In genomic region chr12:105279460-105280056, GRCh38 we compare ENCODE assay signal across 8 cellular contexts. TPM values are rescaled to one million over a fixed set of nuclear protein-coding genes. Genes with fewer than 3 reads are reported as not detected.
DNase-seq lines count a peak whose midpoint lies in the region; ATAC-seq and TF ChIP-seq lines count a peak whose summit lies in the region.

No MANE protein-coding gene starts in this region.

- H4K8ac ChIP-seq in mesendoderm (ENCODE audit: low read depth, low read length), result no peak overlapping the region

- no peaks in the 10 kb centered on the region for H3K79me1 ChIP-seq in mesendoderm (ENCODE audit: low read length)

- no peak overlapping the region for H2AK5ac ChIP-seq in mesendoderm (ENCODE audit: low read length)

- H3K36me3 Mint-ChIP-seq in CD4-positive, alpha-beta T cell (ENCODE audit: low read depth), result no peaks in the 10 kb centered on the region
- H3K36me3 Mint-ChIP-seq in T-helper 2 cell treated with Interferon-gamma antibody and Interleukin-4, amounts not matched to agents 5 μg/mL and 100 μg/mL, for 36 hours (ENCODE audit: low read depth), result peaks cover 6% of the 10 kb centered on the region
- no peaks in the 10 kb centered on the region for H3K36me3 Mint-ChIP-seq in memory B cell

- no peak overlapping the region for H2BK5ac ChIP-seq in mesendoderm (ENCODE audit: low read length)

- H3K4me3 ChIP-seq in HEK293 (ENCODE audit: low read depth, low read length) (no peak overlapping the region), stomach (no peak overlapping the region), mesendoderm (ENCODE audit: low read length) (no peak overlapping the region)

- peaks cover 19% of the 10 kb centered on the region for H3K27me3 Mint-ChIP-seq in CD4-positive, alpha-beta T cell
- H3K27me3 Mint-ChIP-seq in T-helper 2 cell treated with Interferon-gamma antibody and Interleukin-4, amounts not matched to agents 5 μg/mL and 100 μg/mL, for 36 hours (ENCODE audit: low read depth), result no peaks in the 10 kb centered on the region
- H3K27me3 Mint-ChIP-seq in memory B cell, result peaks cover 9% of the 10 kb centered on the region

- intact Hi-C loops in CD4-positive, alpha-beta T cell (cut with DNase I, micrococcal nuclease), result loop anchor here (1.0 kb wide), 1 partner anchor 104 kb away; no protein-coding TSS in a partner anchor
- intact Hi-C loops in stomach (cut with DNase I; ENCODE audit: low total_unique reads), result no loop called here

- POLR2A ChIA-PET in CD4-positive, alpha-beta T cell (lab: Charles Lee), result no interaction called here
- POLR2A ChIA-PET in HEK293 (lab: Yijun Ruan, JAX), result no interaction called here

- no peak overlapping the region for H3K4me2 ChIP-seq in mesendoderm (ENCODE audit: low read length)

- WGBS in stomach, 5 donors, result 70 to 79% (median 75%) methylated on average over 6 of the region's 6 CpGs
- whole genome bisulfite sequencing in mesendoderm (ENCODE audit: extremely low coverage, insufficient coverage, low lambda C conversion rate), result no CpG with 5 or more reads among the region's 6 CpGs

- ATAC-seq in CD4-positive, alpha-beta T cell (ENCODE audit: poor library complexity), result peak; percentile 39
- peak; percentile 56 for ATAC-seq in memory B cell (ENCODE audit: low read depth)
- no peak for ATAC-seq in GM19035 (IDR thresholded peaks at IDR 0.05; ENCODE audit: unreplicated experiment)

- H3K36me3 ChIP-seq in HEK293 (ENCODE audit: control insufficient read depth in 2 of 2, insufficient read depth in 1 of 2, low read length in 2 of 2), result no peaks in the 10 kb centered on the region
- no peaks in the 10 kb centered on the region for H3K36me3 ChIP-seq in stomach
- no peaks in the 10 kb centered on the region for H3K36me3 ChIP-seq in mesendoderm (ENCODE audit: control insufficient read depth, insufficient read depth, low read length)

- no peak overlapping the region for H3K4ac ChIP-seq in mesendoderm (ENCODE audit: low read depth, low read length)

- TF ChIP-seq POLR2A in stomach (IDR thresholded peaks at IDR 0.05), result no peak

- H3K9ac ChIP-seq in mesendoderm (ENCODE audit: low read length), result no peak overlapping the region

- no peaks in the 10 kb centered on the region for H3K27me3 ChIP-seq in CD4-positive, alpha-beta T cell (ENCODE audit: control insufficient read depth, insufficient read depth, low read length)
- H3K27me3 ChIP-seq in stomach, result no peaks in the 10 kb centered on the region
- no peaks in the 10 kb centered on the region for H3K27me3 ChIP-seq in mesendoderm (ENCODE audit: insufficient read depth, low read length, poor library complexity)

- no peaks in the 10 kb centered on the region for H3K4me1 Mint-ChIP-seq in CD4-positive, alpha-beta T cell (ENCODE audit: low read depth)
- H3K4me1 Mint-ChIP-seq in T-helper 2 cell treated with Interferon-gamma antibody and Interleukin-4, amounts not matched to agents 5 μg/mL and 100 μg/mL, for 36 hours (ENCODE audit: low read depth), result peaks cover 16% of the 10 kb centered on the region
- peaks cover 3% of the 10 kb centered on the region for H3K4me1 Mint-ChIP-seq in memory B cell

- no peaks in the 10 kb centered on the region for H3K9me3 Mint-ChIP-seq in CD4-positive, alpha-beta T cell
- no peaks in the 10 kb centered on the region for H3K9me3 Mint-ChIP-seq in T-helper 2 cell treated with Interferon-gamma antibody and Interleukin-4, amounts not matched to agents 5 μg/mL and 100 μg/mL, for 36 hours
- H3K9me3 Mint-ChIP-seq in memory B cell, result no peaks in the 10 kb centered on the region

- CTCF ChIA-PET in CD4-positive, alpha-beta T cell (lab: Charles Lee), result interaction anchor here (1.0 kb wide), 1 partner anchor 104 kb away, joined by 3 read pairs; no protein-coding TSS in a partner anchor
- CTCF ChIA-PET in HEK293 (lab: Yijun Ruan, JAX), result interaction anchor here (0.6 to 0.8 kb wide), 3 partner anchors 16 to 1384 kb away, joined by 3 to 4 read pairs (median 4); no protein-coding TSS in a partner anchor

- TF ChIP-seq EP300 in stomach (IDR thresholded peaks at IDR 0.05), result no peak

- H3K4me3 Mint-ChIP-seq in CD4-positive, alpha-beta T cell, result no peak overlapping the region
- H3K4me3 Mint-ChIP-seq in T-helper 2 cell treated with Interferon-gamma antibody and Interleukin-4, amounts not matched to agents 5 μg/mL and 100 μg/mL, for 36 hours, result no peak overlapping the region
- H3K4me3 Mint-ChIP-seq in memory B cell, result no peak overlapping the region

- H2BK120ac ChIP-seq in mesendoderm (ENCODE audit: low read depth, low read length), result no peak overlapping the region

- no peak overlapping the region for H2BK15ac ChIP-seq in mesendoderm (replicated peaks; ENCODE audit: low read depth)

- peak in 8 of 10 experiments; percentile 5 to 28 (median 10) for DNase-seq in CD4-positive, alpha-beta T cell
- DNase-seq in T-helper 2 cell treated with Interferon-gamma antibody and Interleukin-4, amounts not matched to agents 5 μg/mL and 100 μg/mL, for 36 hours (ENCODE audit: low spot score), result peak; percentile 17
- DNase-seq in cerebellar cortex (ENCODE audit: low spot score) (peak; percentile 17), memory B cell (ENCODE audit: low spot score in 2 of 2) (peak in 1 of 2 donors; percentile 14), stomach (peak; percentile 33), mesendoderm (no peak)

- H3K18ac ChIP-seq in mesendoderm (ENCODE audit: low read length), result no peak overlapping the region

- H3K56ac ChIP-seq in mesendoderm (ENCODE audit: low read length), result no peak overlapping the region

- no peaks in the 10 kb centered on the region for H3K9me3 ChIP-seq in CD4-positive, alpha-beta T cell (ENCODE audit: control insufficient read depth, low read length)
- H3K9me3 ChIP-seq in HEK293 (ENCODE audit: control insufficient read depth, insufficient read depth, low read depth, low read length), result no peaks in the 10 kb centered on the region
- no peaks in the 10 kb centered on the region for H3K9me3 ChIP-seq in stomach

- no peak overlapping the region for H3K27ac Mint-ChIP-seq in CD4-positive, alpha-beta T cell
- no peak overlapping the region for H3K27ac Mint-ChIP-seq in T-helper 2 cell treated with Interferon-gamma antibody and Interleukin-4, amounts not matched to agents 5 μg/mL and 100 μg/mL, for 36 hours
- no peak overlapping the region for H3K27ac Mint-ChIP-seq in memory B cell

- H3K4me1 ChIP-seq in HEK293 (ENCODE audit: control insufficient read depth, insufficient read depth, low read length), result no peaks in the 10 kb centered on the region
- peaks cover 15 to 46% (median 28%) of the 10 kb centered on the region in 4 donors for H3K4me1 ChIP-seq in stomach
- no peaks in the 10 kb centered on the region for H3K4me1 ChIP-seq in mesendoderm (ENCODE audit: control insufficient read depth, low read depth, low read length)

- no peaks in the 10 kb centered on the region for H3K79me2 ChIP-seq in mesendoderm (ENCODE audit: control insufficient read depth, insufficient read depth, low read length)

- H3K23ac ChIP-seq in mesendoderm (ENCODE audit: low read length), result no peak overlapping the region

- H4K5ac ChIP-seq in mesendoderm (ENCODE audit: low read length), result no peak overlapping the region

- TF ChIP-seq CTCF in CD4-positive, alpha-beta T cell (IDR thresholded peaks at IDR 0.05), result peak; percentile 69
- no peak for TF ChIP-seq CTCF in HEK293 (tag by site-specific recombination; IDR thresholded peaks at IDR 0.05)
- peak in 4 of 7 experiments; percentile 15 to 47 (median 31) for TF ChIP-seq CTCF in stomach (IDR thresholded peaks at IDR 0.05)

- H3K27ac ChIP-seq in CD4-positive, alpha-beta T cell (ENCODE audit: low read depth, low read length), result no peak overlapping the region
- H3K27ac ChIP-seq in HEK293 (ENCODE audit: extremely low read depth, low read depth, low read length) (no peak overlapping the region), stomach (peak overlapping the region in 4 of 5 donors; percentile 18 to 68 (median 42)), mesendoderm (ENCODE audit: low read depth, low read length) (no peak overlapping the region)

TF ChIP-seq in HEK293, 187 proteins besides CTCF, POLR2A, EP300 and RAD21:
- TF ChIP-seq ZNF660 (tag by site-specific recombination; IDR thresholded peaks at IDR 0.05) (peak; percentile 54; the same call in 1 of the 2 replicates), ZBTB10 (tag by site-specific recombination; IDR thresholded peaks at IDR 0.05) (no peak), ZNF654 (tag by site-specific recombination; IDR thresholded peaks at IDR 0.05; ENCODE audit: low read depth) (peak; percentile 45)

RNA-seq across cellular contexts. Expression of gene APPL2, which starts 43.6 kb away (rescaled TPM):
- 10 to 100 TPM; 58.8 to 59.9 TPM for total RNA-seq in CD4-positive, alpha-beta T cell
- 100 to 1,000 TPM in 1 of 5 donors, 10 to 100 TPM in 4; 43.4 to 407 (median 69.0) TPM for total RNA-seq in stomach
- polyA plus RNA-seq in stomach, result 10 to 100 TPM; 15.9 to 39.0 (median 16.9) TPM
- polyA plus RNA-seq in mesendoderm (2013, experiment 1 of 2), result 12.7 TPM
- polyA plus RNA-seq in mesendoderm (2013, experiment 2 of 2), result 12.5 TPM

RNA-seq across cellular contexts. Expression of gene C12orf75, which starts 50.9 kb away (rescaled TPM):
- total RNA-seq in CD4-positive, alpha-beta T cell, result 10 to 100 TPM; 16.7 to 17.0 TPM
- total RNA-seq in stomach, result 10 to 100 TPM in 3 of 5 donors, 1 to 10 TPM in 1, not detected in 1; 4.9 to 43.7 (median 35.3) TPM
- polyA plus RNA-seq in stomach, result 100 to 1,000 TPM in 2 of 3 donors, 10 to 100 TPM in 1; 43.4 to 145 (median 143) TPM
- polyA plus RNA-seq in mesendoderm (2013, experiment 1 of 2), result 18.9 TPM
- polyA plus RNA-seq in mesendoderm (2013, experiment 2 of 2), result 19.9 TPM

Comparison
In these comparisons a context has a peak if more than half of its experiments do, and no peak if none do; other contexts are left out.
1. H3K27ac ChIP-seq: peak in stomach (4 of 5); none in CD4-positive, alpha-beta T cell (single experiment), HEK293 (single experiment) and mesendoderm (single experiment).